ENCODE assay signal across 14 cellular contexts in the genomic region with DNA sequence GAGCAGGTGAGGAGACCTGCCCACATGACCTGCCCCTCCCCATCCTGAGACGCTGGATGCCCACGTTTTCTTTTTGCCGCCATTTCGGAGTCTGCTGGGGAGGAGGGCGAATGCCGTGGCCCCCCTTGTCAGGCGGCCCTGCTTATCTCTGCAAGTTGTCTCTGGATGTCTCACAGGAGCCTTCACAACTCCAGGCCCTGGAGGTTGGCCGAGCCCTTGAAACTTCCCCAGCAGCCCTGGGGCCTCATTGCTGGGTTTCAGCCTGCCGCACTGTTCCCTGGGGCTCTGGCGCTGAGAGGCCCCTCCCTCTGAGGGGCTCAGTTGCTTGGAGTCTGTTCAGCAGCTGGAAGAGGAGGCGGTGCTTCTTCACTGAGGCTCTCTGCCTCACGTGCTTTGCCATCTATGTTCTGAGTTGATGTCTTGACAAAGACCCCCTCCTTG. TPM values are rescaled to one million over a fixed set of nuclear protein-coding genes. Genes with fewer than 3 reads are reported as not detected.
DNase-seq lines count a peak whose midpoint lies in the region; ATAC-seq, FAIRE-seq and TF ChIP-seq lines count a peak whose summit lies in the region.
"Had no signal": no experiment of that assay in that cellular context is flagged by ENCODE, and none has a peak within 500 bp of the region (broad histone marks: within the 10 kb centered on the region; RNA-seq: fewer than 3 reads in every experiment).

No MANE protein-coding gene starts in this region.

- no peaks in the 10 kb centered on the region for H3K9me2 ChIP-seq in GM23338 (ENCODE audit: insufficient read depth)

- H2AFZ ChIP-seq in GM23338: no peak overlapping the region

- no peak overlapping the region for H3K4me3 ChIP-seq in GM23338
- no peak overlapping the region for H3K4me3 ChIP-seq in skin epidermis
- H3K4me3 ChIP-seq: prostate gland had no signal

- DNase-seq in GM23338 (ENCODE audit: low spot score) (no peak), T1000 (lab: John Stamatoyannopoulos, UW) (peak; percentile 89), left cardiac atrium (no peak), D721Med (ENCODE audit: insufficient read length, low spot score) (no peak)
- DNase-seq: activated naive CD8-positive, alpha-beta T cell treated with anti-CD3 and anti-CD28 coated beads, Interleukin-2, amount 10 ng/mL, durations not matched to agents 7 days and 5 days; glutamatergic neuron; NCI-H2107; T-helper 9 cell had no signal

- no peak for FAIRE-seq in D721Med (lab: Jason Lieb, UNC)

- no peak overlapping the region for H3K4me3 Mint-ChIP-seq in GM23338
- H3K4me3 Mint-ChIP-seq: activated naive CD8-positive, alpha-beta T cell treated with anti-CD3 and anti-CD28 coated beads, Interleukin-2, amount 10 ng/mL, durations not matched to agents 7 days and 5 days; stimulated activated naive CD8-positive, alpha-beta T cell treated with anti-CD3 and anti-CD28 coated beads, Interleukin-15, Interleukin-2, amounts not matched to agents 100 ng/mL and 50 ng/mL, for 24 hours had no signal

- no peaks in the 10 kb centered on the region for H3K79me2 ChIP-seq in GM23338 (replicated peaks; ENCODE audit: insufficient read depth)

- no peak overlapping the region for H3K4me2 ChIP-seq in GM23338

- H3F3A ChIP-seq in GM23338 (replicated peaks; ENCODE audit: low read depth): no peaks in the 10 kb centered on the region

- ATAC-seq in GM23338 (peak; percentile 47; the same call in 2 of the 3 replicates), left cardiac atrium (peak; percentile 75 to 81), HG03159 (IDR thresholded peaks at IDR 0.05; ENCODE audit: unreplicated experiment) (no peak), GM21723 (IDR thresholded peaks at IDR 0.05; ENCODE audit: unreplicated experiment) (no peak), GM18868 (IDR thresholded peaks at IDR 0.05; ENCODE audit: unreplicated experiment) (no peak)

- no peaks in the 10 kb centered on the region for H3K4me1 ChIP-seq in GM23338 (ENCODE audit: insufficient read depth)
- H3K4me1 ChIP-seq: prostate gland had no signal

- TF ChIP-seq CTCF in GM23338 (conservative IDR thresholded peaks at IDR 0.05; ENCODE audit: low read depth in 2 of 2): no peak
- no peak for TF ChIP-seq CTCF in D721Med (IDR thresholded peaks at IDR 0.05; ENCODE audit: insufficient read depth, missing control alignments)

- H3K27me3 Mint-ChIP-seq in GM23338 (ENCODE audit: insufficient read depth, low read depth, poor library complexity): peaks cover 18% of the 10 kb centered on the region
- H3K27me3 Mint-ChIP-seq: stimulated activated naive CD8-positive, alpha-beta T cell treated with anti-CD3 and anti-CD28 coated beads, Interleukin-15, Interleukin-2, amounts not matched to agents 100 ng/mL and 50 ng/mL, for 24 hours had no signal

- no peaks in the 10 kb centered on the region for H3K36me3 ChIP-seq in GM23338 (ENCODE audit: insufficient read depth)
- H3K36me3 ChIP-seq: prostate gland had no signal

- H3K4me1 Mint-ChIP-seq in GM23338: 0 out of 3 replicates have a peak, but pooled peaks cover 2% of the 10 kb centered on the region

- H4K20me1 ChIP-seq in GM23338 (replicated peaks; ENCODE audit: insufficient read depth): no peaks in the 10 kb centered on the region

- intact Hi-C loops in left cardiac atrium (cut with DNase I): no loop called here

- no peak overlapping the region for H3K27ac Mint-ChIP-seq in GM23338
- H3K27ac Mint-ChIP-seq: activated naive CD8-positive, alpha-beta T cell treated with anti-CD3 and anti-CD28 coated beads, Interleukin-2, amount 10 ng/mL, durations not matched to agents 7 days and 5 days; stimulated activated naive CD8-positive, alpha-beta T cell treated with anti-CD3 and anti-CD28 coated beads, Interleukin-15, Interleukin-2, amounts not matched to agents 100 ng/mL and 50 ng/mL, for 24 hours had no signal

- peaks cover 3% of the 10 kb centered on the region for H3K9me3 Mint-ChIP-seq in GM23338
- H3K9me3 Mint-ChIP-seq: stimulated activated naive CD8-positive, alpha-beta T cell treated with anti-CD3 and anti-CD28 coated beads, Interleukin-15, Interleukin-2, amounts not matched to agents 100 ng/mL and 50 ng/mL, for 24 hours had no signal

- no peaks in the 10 kb centered on the region for H3K36me3 Mint-ChIP-seq in GM23338 (ENCODE audit: low read depth)
- H3K36me3 Mint-ChIP-seq: activated naive CD8-positive, alpha-beta T cell treated with anti-CD3 and anti-CD28 coated beads, Interleukin-2, amount 10 ng/mL, durations not matched to agents 7 days and 5 days had no signal

- no peaks in the 10 kb centered on the region for H3K27me3 ChIP-seq in GM23338 (ENCODE audit: insufficient read depth)

- H3K27ac ChIP-seq in GM23338 (ENCODE audit: low read depth): no peak overlapping the region
- H3K27ac ChIP-seq in skin epidermis: peak overlapping the region in 20 of 21 experiments; percentile 1 to 86 (median 61)
- H3K27ac ChIP-seq: prostate gland had no signal

TF ChIP-seq in GM23338, 12 proteins besides CTCF, POLR2A, EP300 and RAD21 (continues in another document):
- TF ChIP-seq STAT1 (IDR thresholded peaks at IDR 0.05; ENCODE audit: unreplicated experiment): no peak
- no peak for TF ChIP-seq EZH2phosphoT487 (IDR thresholded peaks at IDR 0.05; ENCODE audit: unreplicated experiment)
- no peak for TF ChIP-seq POLR2AphosphoS5 (IDR thresholded peaks at IDR 0.05; ENCODE audit: low read depth)
- TF ChIP-seq ZNF114 (CRISPR knock-in tag; IDR thresholded peaks at IDR 0.05): no peak
- TF ChIP-seq EZH2 (IDR thresholded peaks at IDR 0.05; ENCODE audit: low read depth, unreplicated experiment): no peak
- TF ChIP-seq ZNF331 (CRISPR knock-in tag; IDR thresholded peaks at IDR 0.05; ENCODE audit: low read depth): no peak
- TF ChIP-seq ZNF462 (CRISPR knock-in tag; IDR thresholded peaks at IDR 0.05): no peak

RNA-seq across cellular contexts. Expression of gene ZBTB21, which starts 29.8 kb away (rescaled TPM):
- 11.0 and 13.6 TPM in 2 replicates for total RNA-seq in GM23338 (2014; rRNA removed; shearing (Covaris generic))
- polyA plus RNA-seq in GM23338 (2016; fragmentation: Nextera tagmentation; extraction: Ambion mirVana): 8.7 and 10.0 TPM in 2 replicates
- total RNA-seq in left cardiac atrium: 10 to 100 TPM in 1 of 2 donors, 1 to 10 TPM in 1; 5.7 to 14.7 TPM

RNA-seq across cellular contexts. Expression of gene UMODL1, which starts 31.2 kb away (rescaled TPM):
- not detected in 2 replicates for total RNA-seq in GM23338 (2014; rRNA removed; shearing (Covaris generic))
- polyA plus RNA-seq in GM23338 (2016; fragmentation: Nextera tagmentation; extraction: Ambion mirVana): 0.05 TPM in 1 of 2 replicates, not detected in the other
- total RNA-seq in left cardiac atrium: not detected

Comparison
In these comparisons a context has a peak if more than half of its experiments do, and no peak if none do; other contexts are left out.
1. ATAC-seq: peak in GM23338 (single experiment) and left cardiac atrium (2 of 2); none in HG03159 (single experiment), GM21723 (single experiment) and GM18868 (single experiment).